Comparison of ENCODE assay signal across 27 cellular contexts in the genomic region with DNA sequence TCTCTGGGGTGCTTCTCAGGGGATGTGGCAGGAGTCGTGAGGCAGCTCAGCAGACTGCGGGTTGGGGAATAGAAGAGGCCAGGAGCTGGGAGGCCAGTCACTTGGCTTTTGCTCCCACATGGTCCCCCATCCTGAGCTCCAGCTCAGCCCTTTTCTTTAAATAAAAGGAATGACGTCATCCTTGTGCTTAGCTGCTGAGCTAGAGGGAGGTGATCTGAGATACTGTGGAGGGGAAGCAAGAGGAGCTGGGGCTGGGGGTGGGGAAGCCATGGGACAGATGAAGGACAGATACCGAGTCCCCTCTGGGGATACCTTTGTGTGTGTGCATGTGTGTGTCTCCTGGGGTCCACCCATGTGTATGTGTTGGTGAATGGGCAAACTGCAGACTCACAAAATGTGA.
DNase-seq lines count a peak whose midpoint lies in the region; ATAC-seq, FAIRE-seq and TF ChIP-seq lines count a peak whose summit lies in the region.
"Had no signal": no experiment of that assay in that cellular context is flagged by ENCODE, and none has a peak within 500 bp of the region (broad histone marks: within the 10 kb centered on the region; RNA-seq: fewer than 3 reads in every experiment).

No MANE protein-coding gene starts in this region.

- TF ChIP-seq RAD21 in GM12878 (IDR thresholded peaks at IDR 0.05; ENCODE audit: insufficient read depth, low read depth, low read length), result no peak

- H3K79me1 ChIP-seq in mesenchymal stem cell (replicated peaks; ENCODE audit: low read length, poor library complexity, severe bottlenecking), result no peaks in the 10 kb centered on the region

- FAIRE-seq in GM12878 (lab: Jason Lieb, UNC), result no peak
- FAIRE-seq: astrocyte, GM12892 had no signal

- H3K4me2 ChIP-seq in Karpas-422 (ENCODE audit: low read depth, low read length, poor library complexity, severe bottlenecking) (peak overlapping the region; percentile 51), GM12878 (ENCODE audit: control insufficient read depth, insufficient read depth) (no peak overlapping the region), mesenchymal stem cell (ENCODE audit: low read length, poor library complexity, severe bottlenecking) (no peak overlapping the region)
- H3K4me2 ChIP-seq: BLaER1, smooth muscle cell had no signal

- H3K27ac ChIP-seq in Karpas-422 (ENCODE audit: low read length) (peak overlapping the region; percentile 48), GM12878 (ENCODE audit: control insufficient read depth, insufficient read depth) (no peak overlapping the region), mesenchymal stem cell (ENCODE audit: low read length, poor library complexity, severe bottlenecking) (no peak overlapping the region)
- H3K27ac ChIP-seq: BLaER1, RWPE1 had no signal

- TF ChIP-seq EP300 in GM12878 (IDR thresholded peaks at IDR 0.05; ENCODE audit: borderline replicate concordance in 1 of 2, control insufficient read depth in 1 of 2, low read depth in 2 of 2, low read length in 2 of 2), result no peak

- DNase-seq in ELR (ENCODE audit: low read depth) (peak; percentile 34), Karpas-422 (peak; percentile 75), GM12878 (ENCODE audit: low read depth, low spot score) (no peak), mesenchymal stem cell (peak; percentile 1)
- DNase-seq: ACHN; activated B cell treated with CpG ODN at 0.5 μM for 24 hours; DND-41; glutamatergic neuron; left cardiac atrium; MG63; NCI-H1417 treated with DMSO at 0.1 percent for 48 hours; NCI-H2171 treated with DMSO at 0.1 percent for 48 hours; NCI-H526 treated with DMSO at 0.1 percent for 48 hours; retina; stimulated activated CD4-positive, alpha-beta T cell treated with anti-CD3 and anti-CD28 coated beads, Interleukin-2, amount 100 ng/mL, for 24 hours; T-helper 2 cell had no signal

- no peak overlapping the region for H2BK120ac ChIP-seq in mesenchymal stem cell (ENCODE audit: low read depth, low read length)

- H3K18ac ChIP-seq in mesenchymal stem cell (ENCODE audit: low read depth in 1 of 2, low read length in 2 of 2), result no peak overlapping the region

- H2AK5ac ChIP-seq in mesenchymal stem cell (ENCODE audit: low read length, severe bottlenecking), result no peak overlapping the region

- H4K8ac ChIP-seq in mesenchymal stem cell (ENCODE audit: low read length), result no peak overlapping the region

- peaks cover 84% of the 10 kb centered on the region for H3K4me1 ChIP-seq in Karpas-422 (ENCODE audit: low read length)
- no peaks in the 10 kb centered on the region for H3K4me1 ChIP-seq in GM12878 (ENCODE audit: control insufficient read depth, insufficient read depth, low read length)
- H3K4me1 ChIP-seq in mesenchymal stem cell (ENCODE audit: control insufficient read depth, insufficient read depth, low read depth, low read length), result no peaks in the 10 kb centered on the region

- WGBS in GM12878 (ENCODE audit: insufficient coverage, insufficient replicate concordance, low lambda C conversion rate, missing lambda C conversion rate), result 26% methylated on average over 4 of the region's 4 CpGs
- WGBS in mesenchymal stem cell, result 41% methylated on average over 4 of the region's 4 CpGs

- H3K36me3 ChIP-seq in Karpas-422 (ENCODE audit: insufficient read depth, low read length) (no peaks in the 10 kb centered on the region), GM12878 (ENCODE audit: control insufficient read depth in 2 of 2, insufficient read depth in 2 of 2, low read length in 1 of 2) (no peaks in the 10 kb centered on the region), mesenchymal stem cell (ENCODE audit: control insufficient read depth in 1 of 2, insufficient read depth in 2 of 2, low read depth in 1 of 2, low read length in 2 of 2) (no peaks in the 10 kb centered on the region)
- H3K36me3 ChIP-seq: BLaER1, MG63 had no signal

- CTCF ChIA-PET in GM12878 (lab: Yijun Ruan, JAX), result no interaction called here

- H3K4me3 ChIP-seq in Karpas-422 (ENCODE audit: low read length), result 0 out of 2 replicates have a peak overlapping the region, but pooled peaks have one; percentile 3
- H3K4me3 ChIP-seq in GM12878, result no peak overlapping the region
- H3K4me3 ChIP-seq in mesenchymal stem cell (ENCODE audit: insufficient read depth in 1 of 2, low read depth in 1 of 2, low read length in 2 of 2), result no peak overlapping the region
- H3K4me3 ChIP-seq: BLaER1, MG63, smooth muscle cell had no signal

- H3K14ac ChIP-seq in mesenchymal stem cell (ENCODE audit: low read length in 2 of 2), result no peak overlapping the region

- no peak overlapping the region for H2BK5ac ChIP-seq in mesenchymal stem cell (ENCODE audit: low read depth, low read length, poor library complexity, severe bottlenecking)

- RAD21 ChIA-PET in GM12878 (lab: Charles Lee; ENCODE audit: unreplicated experiment), result no interaction called here

- in situ Hi-C loops in GM12878 (cut with MboI), result no loop called here

- no TSS peak for BruUV-seq in GM12878 (replicated peaks; lab: Mats Ljungman, UMichigan)

- intact Hi-C loops in GM12878 (cut with micrococcal nuclease; ENCODE audit: unreplicated experiment), result no loop called here

- TF ChIP-seq POLR2A in GM12878 (IDR thresholded peaks at IDR 0.05; ENCODE audit: low read depth, low read length), result no peak

- H3K23ac ChIP-seq in mesenchymal stem cell (ENCODE audit: low read length in 2 of 2), result no peak overlapping the region

- no peak overlapping the region for H2BK15ac ChIP-seq in mesenchymal stem cell (ENCODE audit: low read depth, poor library complexity, severe bottlenecking)

- no peak for TF ChIP-seq CTCF in GM12878 (IDR thresholded peaks at IDR 0.05 in 2 of 3, conservative IDR thresholded peaks at IDR 0.05 in 1 of 3; ENCODE audit: control insufficient read depth in 2 of 3, extremely low read depth in 1 of 3, insufficient read depth in 1 of 3, low read depth in 3 of 3, low read length in 3 of 3)

- H3K9me3 ChIP-seq in Karpas-422 (ENCODE audit: low read length) (no peaks in the 10 kb centered on the region), GM12878 (replicated peaks; ENCODE audit: control insufficient read depth, insufficient read depth, low read length) (no peaks in the 10 kb centered on the region), mesenchymal stem cell (ENCODE audit: control insufficient read depth, low read length) (no peaks in the 10 kb centered on the region)
- H3K9me3 ChIP-seq: BLaER1, MG63 had no signal

- no peak overlapping the region for H3K4ac ChIP-seq in mesenchymal stem cell (ENCODE audit: low read depth in 1 of 2, low read length in 2 of 2)

- H2BK12ac ChIP-seq in mesenchymal stem cell (ENCODE audit: low read length in 2 of 2), result no peak overlapping the region

- ATAC-seq in GM12878 (no peak), HG03045 (IDR thresholded peaks at IDR 0.05; ENCODE audit: unreplicated experiment) (no peak), GM21717 (IDR thresholded peaks at IDR 0.05; ENCODE audit: unreplicated experiment) (no peak), HG02852 (IDR thresholded peaks at IDR 0.05; ENCODE audit: unreplicated experiment) (no peak)
- ATAC-seq: activated naive CD4-positive, alpha-beta T cell treated with anti-CD3 and anti-CD28 coated beads, Interleukin-2, amount 50 U/mL, for 72 hours; HCT116; SK-N-SH treated with all-trans-retinoic acid at 6 μM for 48 hours had no signal

- no peak overlapping the region for H4K91ac ChIP-seq in mesenchymal stem cell (ENCODE audit: low read length)

- H4K20me1 ChIP-seq in Karpas-422 (ENCODE audit: insufficient read depth, low read depth, low read length) (no peaks in the 10 kb centered on the region), GM12878 (ENCODE audit: control insufficient read depth, insufficient read depth) (no peaks in the 10 kb centered on the region)
- H4K20me1 ChIP-seq: BLaER1 had no signal

- H3K79me2 ChIP-seq in Karpas-422 (ENCODE audit: low read length), result no peaks in the 10 kb centered on the region
- no peaks in the 10 kb centered on the region for H3K79me2 ChIP-seq in GM12878 (ENCODE audit: control insufficient read depth, insufficient read depth, low read length)

- SMC1A ChIA-PET in GM12878 (lab: Charles Lee; ENCODE audit: uncharacterized antibody, unreplicated experiment), result no interaction called here

- peak overlapping the region; percentile 48 for H3K9ac ChIP-seq in Karpas-422 (ENCODE audit: low read length)
- no peak overlapping the region for H3K9ac ChIP-seq in GM12878 (ENCODE audit: control insufficient read depth, insufficient read depth, low read length)
- no peak overlapping the region for H3K9ac ChIP-seq in mesenchymal stem cell (ENCODE audit: low read length)
- H3K9ac ChIP-seq: BLaER1 had no signal

- H2AFZ ChIP-seq in Karpas-422 (ENCODE audit: low read length), result peak overlapping the region; percentile 38; the same call in 1 of the 2 replicates
- H2AFZ ChIP-seq in GM12878 (ENCODE audit: control insufficient read depth, low read depth, low read length), result no peak overlapping the region
- no peak overlapping the region for H2AFZ ChIP-seq in mesenchymal stem cell (ENCODE audit: low read depth, low read length)

- no peaks in the 10 kb centered on the region for H3K9me2 ChIP-seq in Karpas-422 (replicated peaks; ENCODE audit: insufficient read depth, low read length)

- H3K27me3 ChIP-seq in Karpas-422 (ENCODE audit: low read length) (no peaks in the 10 kb centered on the region), GM12878 (replicated peaks in 1 of 2; ENCODE audit: control insufficient read depth in 2 of 2, insufficient read depth in 2 of 2, low read length in 1 of 2) (peaks cover 0 to 4% of the 10 kb centered on the region in 2 experiments; a peak in 1 of 4 replicates), mesenchymal stem cell (ENCODE audit: control insufficient read depth in 1 of 2, insufficient read depth in 1 of 2, low read length in 2 of 2) (peaks cover 65 to 75% of the 10 kb centered on the region in 2 experiments)
- H3K27me3 ChIP-seq: BLaER1, MG63 had no signal

- POLR2A ChIA-PET in GM12878 (lab: Charles Lee), result no interaction called here

TF ChIP-seq in GM12878, 131 proteins besides CTCF, POLR2A, EP300 and RAD21 (continues in another document):
- TF ChIP-seq, protein P1, sequence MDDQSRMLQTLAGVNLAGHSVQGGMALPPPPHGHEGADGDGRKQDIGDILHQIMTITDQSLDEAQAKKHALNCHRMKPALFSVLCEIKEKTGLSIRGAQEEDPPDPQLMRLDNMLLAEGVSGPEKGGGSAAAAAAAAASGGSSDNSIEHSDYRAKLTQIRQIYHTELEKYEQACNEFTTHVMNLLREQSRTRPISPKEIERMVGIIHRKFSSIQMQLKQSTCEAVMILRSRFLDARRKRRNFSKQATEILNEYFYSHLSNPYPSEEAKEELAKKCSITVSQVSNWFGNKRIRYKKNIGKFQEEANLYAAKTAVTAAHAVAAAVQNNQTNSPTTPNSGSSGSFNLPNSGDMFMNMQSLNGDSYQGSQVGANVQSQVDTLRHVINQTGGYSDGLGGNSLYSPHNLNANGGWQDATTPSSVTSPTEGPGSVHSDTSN (IDR thresholded peaks at IDR 0.05; ENCODE audit: insufficient replicate concordance, low read depth, low read length), result no peak
- TF ChIP-seq SMARCA5 (IDR thresholded peaks at IDR 0.05), result no peak
- TF ChIP-seq NBN (IDR thresholded peaks at IDR 0.05), result no peak
- no peak for TF ChIP-seq MTA3 (IDR thresholded peaks at IDR 0.05; ENCODE audit: borderline replicate concordance, low read length)
- no peak for TF ChIP-seq BMI1 (IDR thresholded peaks at IDR 0.05; ENCODE audit: borderline replicate concordance)
- no peak for TF ChIP-seq HDAC6 (IDR thresholded peaks at IDR 0.05; ENCODE audit: unreplicated experiment)
